ENCODE assay signal across 28 cellular contexts in genomic region chr13:72150502-72150901, GRCh38.
"Had no signal": no experiment of that assay in that cellular context is flagged by ENCODE, and none has a peak within 500 bp of the region (broad histone marks: within the 10 kb centered on the region; RNA-seq: fewer than 3 reads in every experiment).

No MANE protein-coding gene starts in this region.

- H3K36me3 Mint-ChIP-seq: naive thymus-derived CD8-positive, alpha-beta T cell; type B pancreatic cell had no signal

- H3K4me1 Mint-ChIP-seq: activated B cell treated with CpG ODN at 0.5 μM for 24 hours; activated T-helper 17 cell treated with anti-CD3 and anti-CD28 coated beads, Interleukin-2, amount 50 U/mL, for 72 hours; naive thymus-derived CD8-positive, alpha-beta T cell had no signal

- H3K4me3 Mint-ChIP-seq: activated B cell treated with CpG ODN at 0.5 μM for 24 hours; activated CD8-positive, alpha-beta T cell treated with anti-CD3 and anti-CD28 coated beads for 36 hours; activated T-cell treated with anti-CD3 and anti-CD28 coated beads, Interleukin-2, amount 50 U/mL, for 4 hours; activated T-helper 17 cell treated with anti-CD3 and anti-CD28 coated beads, Interleukin-2, amount 50 U/mL, for 72 hours; naive thymus-derived CD8-positive, alpha-beta T cell; type B pancreatic cell had no signal

- ATAC-seq: activated CD8-positive, alpha-beta T cell treated with anti-CD3 and anti-CD28 coated beads for 36 hours; activated T-cell treated with anti-CD3 and anti-CD28 coated beads, Interleukin-2, amount 50 U/mL, for 4 hours; activated T-helper 17 cell treated with anti-CD3 and anti-CD28 coated beads, Interleukin-2, amount 50 U/mL, for 72 hours; gastroesophageal sphincter; left cardiac atrium; left ventricle myocardium superior; naive thymus-derived CD8-positive, alpha-beta T cell; right cardiac atrium had no signal

- H3K4me1 ChIP-seq: gastroesophageal sphincter, spleen, uterus had no signal

- DNase-seq: activated B cell treated with CpG ODN at 0.5 μM for 24 hours; activated CD4-positive, alpha-beta T cell treated with anti-CD3 and anti-CD28 coated beads, Interleukin-2, amount 50 U/mL, for 1 hour; activated CD8-positive, alpha-beta T cell treated with anti-CD3 and anti-CD28 coated beads for 36 hours; activated gamma-delta T cell treated with Interleukin-2 at 50 U/mL for 16 hours; activated naive CD4-positive, alpha-beta T cell treated with anti-CD3 and anti-CD28 coated beads, Interleukin-2, amount 50 U/mL, for 16 hours; activated T-cell treated with anti-CD3 and anti-CD28 coated beads, Interleukin-2, amount 50 U/mL, for 4 hours; amniotic stem cell; cerebellar nuclear complex; dorsolateral prefrontal cortex; effector memory CD4-positive, alpha-beta T cell; erythroblast; left cardiac atrium; left ventricle myocardium superior; midbrain; naive thymus-derived CD8-positive, alpha-beta T cell; posterior cingulate gyrus; right cardiac atrium; spleen; stimulated activated naive CD4-positive, alpha-beta T cell treated with Interleukin-2 at 50 U/mL for 16 hours; T-helper 2 cell; uterus had no signal

- H3K27ac ChIP-seq: cardiac muscle cell, coronary artery, dorsolateral prefrontal cortex, gastroesophageal sphincter, hepatocyte, spleen, thoracic aorta, uterus had no signal

- H3K4me3 ChIP-seq: cardiac muscle cell, coronary artery, dorsolateral prefrontal cortex, gastroesophageal sphincter, hepatocyte, spleen, thoracic aorta, uterus had no signal

- H3K27ac Mint-ChIP-seq: activated B cell treated with CpG ODN at 0.5 μM for 24 hours; activated CD8-positive, alpha-beta T cell treated with anti-CD3 and anti-CD28 coated beads for 36 hours; activated T-helper 17 cell treated with anti-CD3 and anti-CD28 coated beads, Interleukin-2, amount 50 U/mL, for 72 hours; naive thymus-derived CD8-positive, alpha-beta T cell; type B pancreatic cell had no signal

- H3K9me3 Mint-ChIP-seq: type B pancreatic cell had no signal

- H3K27me3 ChIP-seq: cardiac muscle cell, dorsolateral prefrontal cortex, gastroesophageal sphincter, hepatocyte, spleen, uterus had no signal

- H3K36me3 ChIP-seq: cardiac muscle cell, gastroesophageal sphincter, spleen, thoracic aorta, uterus had no signal

- H3K9me3 ChIP-seq: gastroesophageal sphincter, spleen, thoracic aorta, uterus had no signal

- H3K27me3 Mint-ChIP-seq: activated B cell treated with CpG ODN at 0.5 μM for 24 hours; activated CD8-positive, alpha-beta T cell treated with anti-CD3 and anti-CD28 coated beads for 36 hours; activated T-helper 17 cell treated with anti-CD3 and anti-CD28 coated beads, Interleukin-2, amount 50 U/mL, for 72 hours; naive thymus-derived CD8-positive, alpha-beta T cell; type B pancreatic cell had no signal
